Comparison of ENCODE assay signal across 27 cellular contexts in the genomic region with DNA sequence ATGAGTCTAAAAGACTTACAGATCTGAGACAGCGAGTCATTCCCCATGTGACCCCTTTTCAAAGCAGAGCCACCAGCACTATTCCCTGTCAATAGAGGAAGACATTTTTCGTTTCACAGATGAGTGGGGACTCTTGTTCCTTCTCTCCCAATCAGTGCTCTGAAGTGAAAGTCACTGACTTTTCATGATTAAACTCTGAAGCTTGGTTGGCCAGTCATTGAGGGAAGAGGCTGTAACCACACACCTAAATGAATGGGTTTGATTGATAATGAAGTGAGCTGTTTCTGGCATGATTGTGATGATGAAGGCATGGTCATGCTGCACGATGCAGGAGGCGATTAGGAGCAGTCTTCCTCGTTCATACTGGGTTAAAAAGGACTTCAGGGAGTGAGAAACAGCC.
DNase-seq lines count a peak whose midpoint lies in the region; ATAC-seq, FAIRE-seq and TF ChIP-seq lines count a peak whose summit lies in the region.
"Had no signal": no experiment of that assay in that cellular context is flagged by ENCODE, and none has a peak within 500 bp of the region (broad histone marks: within the 10 kb centered on the region; RNA-seq: fewer than 3 reads in every experiment).

No MANE protein-coding gene starts in this region.

- peak; percentile 46 for ATAC-seq in DND-41 (ENCODE audit: insufficient read depth, low read depth)
- ATAC-seq in GM18520 (IDR thresholded peaks at IDR 0.05; ENCODE audit: unreplicated experiment), result peak; percentile 38
- ATAC-seq in GM12878, result peak; percentile 72
- ATAC-seq in left lung, result no peak
- ATAC-seq: A549, Panc1 had no signal

- CTCF ChIA-PET in GM12878 (lab: Yijun Ruan, JAX), result interaction anchor here (3.1 kb wide), 1 partner anchor 10 kb away, joined by 15 read pairs; no protein-coding TSS in a partner anchor

- H3K4me1 ChIP-seq in DND-41 (ENCODE audit: insufficient read depth, low read length) (peaks cover 44% of the 10 kb centered on the region), MM.1S (ENCODE audit: low read length) (peaks cover 26% of the 10 kb centered on the region), GM12878 (ENCODE audit: control insufficient read depth, insufficient read depth, low read length) (no peaks in the 10 kb centered on the region), hepatocyte (ENCODE audit: insufficient read depth) (no peaks in the 10 kb centered on the region), left lung (no peaks in the 10 kb centered on the region)
- H3K4me1 ChIP-seq: A549 had no signal

- H3K27me3 ChIP-seq in DND-41 (ENCODE audit: insufficient read depth, low read length, poor library complexity) (no peaks in the 10 kb centered on the region), MM.1S (replicated peaks; ENCODE audit: insufficient read depth, low read length) (no peaks in the 10 kb centered on the region), GM12878 (replicated peaks in 1 of 2; ENCODE audit: control insufficient read depth in 2 of 2, insufficient read depth in 2 of 2, low read length in 1 of 2) (no peaks in the 10 kb centered on the region), hepatocyte (no peaks in the 10 kb centered on the region), left lung (no peaks in the 10 kb centered on the region)
- H3K27me3 ChIP-seq: BLaER1 treated with 17β-estradiol and CSF1 and Interleukin-3, amounts not matched to agents 10 nM and 100 nM had no signal

- no peak for DNase-seq in DND-41
- DNase-seq in MM.1S, result no peak
- peak; percentile 53 for DNase-seq in GM12878 (ENCODE audit: low read depth, low spot score)
- no peak for DNase-seq in hepatocyte (ENCODE audit: low spot score)
- DNase-seq in HK-2 (ENCODE audit: unreplicated experiment), result no peak
- no peak for DNase-seq in left lung
- DNase-seq: AML-193; CD4-positive, alpha-beta T cell; COR-L47; DMS53; GM23248; H9; KBM-7; NCI-H1092; NCI-H1417 treated with DMSO at 0.1 percent for 48 hours; NCI-H187; NCI-H2171 treated with DMSO at 0.1 percent for 48 hours; NCI-H524; NCI-H748 treated with DMSO at 0.1 percent for 48 hours; SHP77 had no signal

- H3K4me2 ChIP-seq in DND-41 (ENCODE audit: insufficient read depth, low read length), result peak overlapping the region; percentile 61
- H3K4me2 ChIP-seq in MM.1S (ENCODE audit: low read depth, low read length), result peak overlapping the region; percentile 33
- no peak overlapping the region for H3K4me2 ChIP-seq in GM12878 (ENCODE audit: control insufficient read depth, insufficient read depth)
- no peak overlapping the region for H3K4me2 ChIP-seq in hepatocyte
- H3K4me2 ChIP-seq: A549 had no signal

- H3F3A ChIP-seq in MM.1S (ENCODE audit: insufficient read depth, low read length), result peaks cover 17% of the 10 kb centered on the region

- TF ChIP-seq RAD21 in GM12878 (IDR thresholded peaks at IDR 0.05; ENCODE audit: insufficient read depth, low read depth, low read length), result no peak

- H3K79me2 ChIP-seq in DND-41 (ENCODE audit: insufficient read depth, low read length) (no peaks in the 10 kb centered on the region), MM.1S (ENCODE audit: low read length) (no peaks in the 10 kb centered on the region), GM12878 (ENCODE audit: control insufficient read depth, insufficient read depth, low read length) (no peaks in the 10 kb centered on the region), hepatocyte (no peaks in the 10 kb centered on the region)

- H3K9me3 ChIP-seq in DND-41 (ENCODE audit: insufficient read depth, low read length, severe bottlenecking) (no peaks in the 10 kb centered on the region), MM.1S (replicated peaks; ENCODE audit: insufficient read depth, low read length) (no peaks in the 10 kb centered on the region), GM12878 (replicated peaks; ENCODE audit: control insufficient read depth, insufficient read depth, low read length) (peaks cover 2% of the 10 kb centered on the region; the same call in 2 of the 3 replicates), hepatocyte (ENCODE audit: low read depth) (no peaks in the 10 kb centered on the region), left lung (no peaks in the 10 kb centered on the region)

- H3K36me3 ChIP-seq in DND-41 (ENCODE audit: insufficient read depth, low read length), result no peaks in the 10 kb centered on the region
- no peaks in the 10 kb centered on the region for H3K36me3 ChIP-seq in MM.1S (replicated peaks; ENCODE audit: insufficient read depth, low read length)
- H3K36me3 ChIP-seq in GM12878 (ENCODE audit: control insufficient read depth in 2 of 2, insufficient read depth in 2 of 2, low read length in 1 of 2), result no peaks in the 10 kb centered on the region
- H3K36me3 ChIP-seq in hepatocyte (replicated peaks; ENCODE audit: insufficient read depth, low read depth), result no peaks in the 10 kb centered on the region
- no peaks in the 10 kb centered on the region for H3K36me3 ChIP-seq in left lung
- H3K36me3 ChIP-seq: BLaER1 treated with 17β-estradiol and CSF1 and Interleukin-3, amounts not matched to agents 10 nM and 100 nM had no signal

- 0% methylated on average over 5 of the region's 5 CpGs for WGBS in GM12878 (ENCODE audit: insufficient coverage, insufficient replicate concordance, low lambda C conversion rate, missing lambda C conversion rate)
- 86% methylated on average over 5 of the region's 5 CpGs for WGBS in hepatocyte (ENCODE audit: low lambda C conversion rate, missing lambda C conversion rate)

- no TSS peak for BruUV-seq in GM12878 (replicated peaks; lab: Mats Ljungman, UMichigan)

- no peak for FAIRE-seq in GM12878 (lab: Jason Lieb, UNC)
- FAIRE-seq: A549, G401.6, GM12891 had no signal

- no peaks in the 10 kb centered on the region for H3K9me2 ChIP-seq in MM.1S (replicated peaks; ENCODE audit: insufficient read depth, low read length)
- H3K9me2 ChIP-seq in hepatocyte (replicated peaks; ENCODE audit: insufficient read depth), result no peaks in the 10 kb centered on the region

- TF ChIP-seq CTCF in DND-41 (IDR thresholded peaks at IDR 0.05; ENCODE audit: borderline replicate concordance, extremely low read depth, low read length, poor library complexity, severe bottlenecking), result no peak
- no peak for TF ChIP-seq CTCF in MM.1S (IDR thresholded peaks at IDR 0.05; ENCODE audit: low read length)
- TF ChIP-seq CTCF in GM12878 (IDR thresholded peaks at IDR 0.05 in 2 of 3, conservative IDR thresholded peaks at IDR 0.05 in 1 of 3; ENCODE audit: control insufficient read depth in 2 of 3, extremely low read depth in 1 of 3, insufficient read depth in 1 of 3, low read depth in 3 of 3, low read length in 3 of 3), result no peak
- no peak for TF ChIP-seq CTCF in hepatocyte (IDR thresholded peaks at IDR 0.05; ENCODE audit: poor library complexity)
- no peak for TF ChIP-seq CTCF in left lung (IDR thresholded peaks at IDR 0.05)

- POLR2A ChIA-PET in GM12878 (lab: Charles Lee), result interaction anchor here (1.1 kb wide), 1 partner anchor 14 kb away, joined by 3 read pairs; no protein-coding TSS in a partner anchor

- H3K4me3 ChIP-seq in DND-41 (ENCODE audit: low read depth in 1 of 2, low read length in 2 of 2) (peak overlapping the region in 1 of 2 experiments; percentile 43; a peak in 2 of 4 replicates), MM.1S (ENCODE audit: low read length) (no peak overlapping the region), GM12878 (no peak overlapping the region), hepatocyte (no peak overlapping the region), left lung (no peak overlapping the region)
- H3K4me3 ChIP-seq: A549; BLaER1 treated with 17β-estradiol and CSF1 and Interleukin-3, amounts not matched to agents 10 nM and 100 nM; GM23248 had no signal

- in situ Hi-C loops in GM12878 (cut with MboI), result no loop called here

- peak overlapping the region; percentile 54; the same call in 1 of the 2 replicates for H2AFZ ChIP-seq in DND-41 (ENCODE audit: low read depth, low read length)
- H2AFZ ChIP-seq in MM.1S (ENCODE audit: low read length), result no peak overlapping the region
- no peak overlapping the region for H2AFZ ChIP-seq in GM12878 (ENCODE audit: control insufficient read depth, low read depth, low read length)
- H2AFZ ChIP-seq in hepatocyte, result no peak overlapping the region
- H2AFZ ChIP-seq: GM23248 had no signal

- no peak for TF ChIP-seq POLR2A in GM12878 (IDR thresholded peaks at IDR 0.05; ENCODE audit: low read depth, low read length)

- TF ChIP-seq EP300 in GM12878 (IDR thresholded peaks at IDR 0.05; ENCODE audit: borderline replicate concordance in 1 of 2, control insufficient read depth in 1 of 2, low read depth in 2 of 2, low read length in 2 of 2), result peak in 1 of 2 experiments; percentile 19; a peak in 1 of 4 replicates

- SMC1A ChIA-PET in GM12878 (lab: Charles Lee; ENCODE audit: uncharacterized antibody, unreplicated experiment), result interaction anchor here (0.8 to 2.4 kb wide), 8 partner anchors 10 to 55 kb away, joined by 3 to 8 read pairs (median 4); no protein-coding TSS in a partner anchor

- H3K9ac ChIP-seq in DND-41 (ENCODE audit: low read depth, low read length), result peak overlapping the region; percentile 37; the same call in 1 of the 2 replicates
- H3K9ac ChIP-seq in MM.1S (ENCODE audit: low read length), result no peak overlapping the region
- no peak overlapping the region for H3K9ac ChIP-seq in GM12878 (ENCODE audit: control insufficient read depth, insufficient read depth, low read length)
- H3K9ac ChIP-seq: BLaER1 treated with 17β-estradiol and CSF1 and Interleukin-3, amounts not matched to agents 10 nM and 100 nM; GM23248 had no signal

- H3K27ac ChIP-seq in DND-41 (ENCODE audit: low read length) (peak overlapping the region; percentile 74), MM.1S (ENCODE audit: low read length) (peak overlapping the region; percentile 54; the same call in 1 of the 2 replicates), GM12878 (ENCODE audit: control insufficient read depth, insufficient read depth) (no peak overlapping the region), hepatocyte (no peak overlapping the region), left lung (no peak overlapping the region)
- H3K27ac ChIP-seq: A549; BLaER1 treated with 17β-estradiol and CSF1 and Interleukin-3, amounts not matched to agents 10 nM and 100 nM; GM23248; RWPE1 had no signal

- RAD21 ChIA-PET in GM12878 (lab: Charles Lee; ENCODE audit: unreplicated experiment), result interaction anchor here (1.6 kb wide), 2 partner anchors 10 to 51 kb away, joined by 4 read pairs; no protein-coding TSS in a partner anchor

- H4K20me1 ChIP-seq in DND-41 (ENCODE audit: insufficient read depth, low read length) (no peaks in the 10 kb centered on the region), MM.1S (ENCODE audit: insufficient read depth, low read length) (no peaks in the 10 kb centered on the region), GM12878 (ENCODE audit: control insufficient read depth, insufficient read depth) (no peaks in the 10 kb centered on the region), hepatocyte (ENCODE audit: insufficient read depth, poor library complexity, severe bottlenecking) (no peaks in the 10 kb centered on the region)
- H4K20me1 ChIP-seq: BLaER1 treated with 17β-estradiol and CSF1 and Interleukin-3, amounts not matched to agents 10 nM and 100 nM had no signal

- intact Hi-C loops in GM12878 (cut with micrococcal nuclease; ENCODE audit: unreplicated experiment), result loop anchor here (2.0 to 10.0 kb wide), 4 partner anchors 54 to 250 kb away; partner anchors contain the start of gene RAD23B
- intact Hi-C loops in left lung (cut with DNase I), result no loop called here

TF ChIP-seq in GM12878, 131 proteins besides CTCF, POLR2A, EP300 and RAD21 (continues in another document):
- peak; percentile 47; the same call in 1 of the 2 replicates for TF ChIP-seq PAX5 (IDR thresholded peaks at IDR 0.05; ENCODE audit: borderline replicate concordance, low read depth, low read length)

Comparison
In these comparisons a context has a peak if more than half of its experiments do, and no peak if none do; other contexts are left out.
1. H3K27ac ChIP-seq: peak in DND-41 (single experiment) and MM.1S (single experiment); none in GM12878 (single experiment), hepatocyte (single experiment) and left lung (0 of 2).
2. H3K4me2 ChIP-seq: peak in DND-41 (single experiment) and MM.1S (single experiment); none in GM12878 (single experiment) and hepatocyte (single experiment).